1 cellular context compared by ENCODE assay signal in the genomic region with DNA sequence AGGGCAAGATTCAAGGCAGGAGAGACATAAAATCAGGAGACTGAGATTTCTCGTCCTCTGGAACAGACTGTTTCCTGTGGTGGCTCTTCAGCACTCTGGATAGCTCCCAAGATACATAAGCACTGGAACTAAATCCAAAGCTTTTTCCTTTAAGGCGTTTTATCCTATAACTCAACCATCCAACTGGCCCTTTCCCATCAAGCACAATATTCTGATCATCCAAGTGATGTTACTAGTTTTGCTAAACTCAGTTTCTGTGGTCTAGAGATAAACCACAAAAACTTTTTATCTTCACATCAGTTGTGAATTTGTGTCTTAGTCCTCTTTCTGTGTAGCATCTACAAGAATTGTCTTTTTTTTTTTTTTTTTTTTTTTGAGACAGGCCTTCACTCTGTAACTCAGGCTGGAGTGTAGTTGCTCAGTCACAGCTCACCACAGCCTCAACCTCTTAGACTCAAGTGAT.
TF ChIP-seq lines count a peak whose summit lies in the region.

No MANE protein-coding gene starts in this region.

TF ChIP-seq in GM23338, 12 proteins besides CTCF, POLR2A, EP300 and RAD21 (continued from another document):
- TF ChIP-seq ZNF331 (CRISPR knock-in tag; IDR thresholded peaks at IDR 0.05; ENCODE audit: low read depth), result 0 out of 2 replicates have a peak, but pooled peaks have one; percentile 15
